Comparison of ENCODE assay signal across 7 cellular contexts in the genomic region with DNA sequence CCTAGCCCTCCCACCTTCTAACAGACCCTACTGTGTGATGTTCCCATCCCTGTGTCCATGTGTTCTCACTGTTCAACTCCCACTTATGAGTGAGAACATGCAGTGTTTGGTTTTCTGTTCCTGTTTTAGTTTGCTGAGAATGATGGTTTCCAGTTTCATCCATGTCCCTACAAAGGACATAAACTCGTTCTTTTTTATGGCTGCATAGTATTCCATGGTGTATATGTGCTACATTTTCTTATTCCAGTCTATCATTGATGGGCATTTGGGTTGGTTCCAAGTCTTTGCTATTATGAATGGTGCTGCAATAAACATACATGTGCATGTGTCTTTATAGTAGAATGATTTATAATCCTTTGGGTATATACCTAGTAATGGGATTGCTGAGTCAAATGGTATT. TPM values are rescaled to one million over a fixed set of nuclear protein-coding genes. Genes with fewer than 3 reads are reported as not detected.
"Had no signal": no experiment of that assay in that cellular context is flagged by ENCODE, and none has a peak within 500 bp of the region (broad histone marks: within the 10 kb centered on the region; RNA-seq: fewer than 3 reads in every experiment).

No MANE protein-coding gene starts in this region.

RNA-seq across cellular contexts. Expression of a gene that starts 18.0 kb away (rescaled TPM):
- total RNA-seq: GM23248, GM23338, H1, H4, H7, H9, HFFc6 had no signal
- polyA plus RNA-seq: GM23248, GM23338, H1 had no signal
